ENCODE assay signal across 20 cellular contexts in genomic region chr3:169913270-169913780, GRCh38. TPM values are rescaled to one million over a fixed set of nuclear protein-coding genes. Genes with fewer than 3 reads are reported as not detected.
DNase-seq lines count a peak whose midpoint lies in the region; ATAC-seq and TF ChIP-seq lines count a peak whose summit lies in the region.
"Had no signal": no experiment of that assay in that cellular context is flagged by ENCODE, and none has a peak within 500 bp of the region (broad histone marks: within the 10 kb centered on the region; RNA-seq: fewer than 3 reads in every experiment).

No MANE protein-coding gene starts in this region.

- no TSS peak for BruUV-seq in OCI-LY7 (replicated peaks; lab: Mats Ljungman, UMichigan)

- CTCF ChIA-PET in OCI-LY7 (lab: Charles Lee; ENCODE audit: unreplicated experiment), result no interaction called here

- no peaks in the 10 kb centered on the region for H3K9me3 ChIP-seq in OCI-LY7 (ENCODE audit: low read length)
- H3K9me3 ChIP-seq: A549; BE2C; BLaER1 treated with 17β-estradiol and CSF1 and Interleukin-3, amounts not matched to agents 10 nM and 100 nM had no signal

- H3K4me1 ChIP-seq in OCI-LY7 (ENCODE audit: insufficient read depth, low read length, poor library complexity, severe bottlenecking), result peaks cover 8% of the 10 kb centered on the region
- H3K4me1 ChIP-seq: A549, BE2C had no signal

- peak overlapping the region; percentile 26; the same call in 1 of the 2 replicates for H2AFZ ChIP-seq in OCI-LY7 (ENCODE audit: low read length)

- H3K9me2 ChIP-seq in OCI-LY7 (ENCODE audit: insufficient read depth, low read length), result no peaks in the 10 kb centered on the region

- no peaks in the 10 kb centered on the region for H3K79me2 ChIP-seq in OCI-LY7 (ENCODE audit: insufficient read depth, low read depth, low read length)

- intact Hi-C loops in left ventricle myocardium superior (cut with micrococcal nuclease), result no loop called here
- intact Hi-C loops in cardiac septum (cut with DNase I), result no loop called here
- intact Hi-C loops in OCI-LY7 (cut with micrococcal nuclease; ENCODE audit: unreplicated experiment), result no loop called here

- no peak for DNase-seq in left ventricle myocardium superior
- DNase-seq in cardiac septum (ENCODE audit: low spot score), result no peak
- peak; percentile 85 for DNase-seq in NCI-H82 (lab: John Stamatoyannopoulos, UW)
- no peak for DNase-seq in OCI-LY7 (ENCODE audit: low spot score)
- DNase-seq in cerebellum (ENCODE audit: low spot score), result no peak
- DNase-seq in NCI-H1436 (lab: John Stamatoyannopoulos, UW), result no peak
- DNase-seq: 8988T; ACHN; AML-193; BE2C; CD4-positive, alpha-beta T cell; CD8-positive, alpha-beta memory T cell; DMS153; DND-41; H7; HCEC 1CT had no signal

- H3K36me3 ChIP-seq in OCI-LY7 (ENCODE audit: insufficient read depth, low read length), result no peaks in the 10 kb centered on the region
- H3K36me3 ChIP-seq: BE2C; BLaER1 treated with 17β-estradiol and CSF1 and Interleukin-3, amounts not matched to agents 10 nM and 100 nM had no signal

- H4K20me1 ChIP-seq in OCI-LY7 (ENCODE audit: insufficient read depth, low read length), result no peaks in the 10 kb centered on the region
- H4K20me1 ChIP-seq: BLaER1 treated with 17β-estradiol and CSF1 and Interleukin-3, amounts not matched to agents 10 nM and 100 nM had no signal

- no peak overlapping the region for H3K4me2 ChIP-seq in OCI-LY7 (ENCODE audit: low read length)
- H3K4me2 ChIP-seq: A549; BLaER1 treated with 17β-estradiol and CSF1 and Interleukin-3, amounts not matched to agents 10 nM and 100 nM had no signal

- ATAC-seq in left ventricle myocardium superior, result peak; percentile 58
- ATAC-seq in HG02884 (IDR thresholded peaks at IDR 0.05; ENCODE audit: unreplicated experiment), result no peak

- no peak for TF ChIP-seq CTCF in OCI-LY7 (conservative IDR thresholded peaks at IDR 0.05; ENCODE audit: low read length)

- no peak overlapping the region for H3K27ac ChIP-seq in OCI-LY7 (ENCODE audit: low read depth, low read length, poor library complexity, severe bottlenecking)
- H3K27ac ChIP-seq: A549; BLaER1 treated with 17β-estradiol and CSF1 and Interleukin-3, amounts not matched to agents 10 nM and 100 nM had no signal

- no peak overlapping the region for H3K4me3 ChIP-seq in OCI-LY7 (ENCODE audit: low read depth, low read length, poor library complexity, severe bottlenecking)
- H3K4me3 ChIP-seq: A549; BLaER1 treated with 17β-estradiol and CSF1 and Interleukin-3, amounts not matched to agents 10 nM and 100 nM had no signal

- POLR2A ChIA-PET in OCI-LY7 (lab: Charles Lee), result no interaction called here

RNA-seq across cellular contexts. Expression of gene SAMD7, which starts 2.0 kb away (rescaled TPM):
- total RNA-seq in left ventricle myocardium superior (not detected), cardiac septum (not detected), OCI-LY7 (2022) (0.93 and 0.96 TPM in 2 replicates), cerebellum (not detected)
- total RNA-seq in OCI-LY7 (2014; rRNA removed; shearing (Covaris generic)), result 0.23 and 1.1 TPM in 2 replicates
- total RNA-seq: CD4-positive, alpha-beta T cell; CD8-positive, alpha-beta memory T cell; H1; H7 had no signal

RNA-seq across cellular contexts. Expression of gene LRRC31, which starts 43.6 kb away (rescaled TPM):
- total RNA-seq in left ventricle myocardium superior (not detected), cardiac septum (not detected), OCI-LY7 (2022) (not detected in 2 replicates), cerebellum (not detected)
- total RNA-seq in OCI-LY7 (2014; rRNA removed; shearing (Covaris generic)), result not detected in 2 replicates
- total RNA-seq: CD4-positive, alpha-beta T cell; CD8-positive, alpha-beta memory T cell; H1; H7 had no signal

RNA-seq across cellular contexts. Expression of gene SEC62, which starts 53.3 kb away (rescaled TPM):
- total RNA-seq in left ventricle myocardium superior, result 79.0 TPM
- total RNA-seq in cardiac septum, result 74.5 TPM
- total RNA-seq in OCI-LY7 (2014; rRNA removed; shearing (Covaris generic)), result 64.5 and 77.4 TPM in 2 replicates
- total RNA-seq in OCI-LY7 (2022), result 163 and 176 TPM in 2 replicates
- 66.9 TPM for total RNA-seq in cerebellum
